In the genomic region with DNA sequence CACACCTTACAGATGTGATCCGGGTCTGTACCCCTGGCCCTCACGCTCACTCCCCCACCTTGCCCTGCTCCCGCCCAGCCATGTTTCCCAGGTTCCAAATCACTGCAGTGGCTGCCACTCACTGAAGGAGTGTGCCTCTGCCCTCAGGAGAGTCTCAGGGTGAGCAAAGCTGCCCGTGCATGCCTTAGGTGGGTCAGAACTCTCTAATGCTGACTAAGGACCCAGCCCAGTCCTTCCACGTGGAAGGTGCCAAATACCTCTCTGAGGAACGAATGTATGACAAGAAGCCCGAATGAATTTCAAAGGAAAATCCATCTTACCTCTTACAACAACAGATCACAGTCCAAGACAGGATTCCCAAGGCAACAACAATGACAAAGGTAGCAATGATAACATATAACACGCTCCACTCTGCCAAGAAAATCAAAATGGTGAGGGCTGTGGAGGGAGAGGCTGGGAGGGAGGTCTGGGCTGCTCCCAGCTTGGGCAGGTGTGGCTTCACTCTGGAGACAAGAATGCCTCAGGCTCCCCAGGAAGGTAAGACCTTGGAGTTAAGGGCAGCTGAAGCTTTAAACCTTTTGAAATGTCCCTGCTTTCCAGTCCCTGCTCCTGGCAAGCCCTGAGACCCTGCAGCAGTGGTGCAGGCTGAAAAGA, we compare ENCODE assay signal across 12 cellular contexts.
"Had no signal": no experiment of that assay in that cellular context is flagged by ENCODE, and none has a peak within 500 bp of the region (broad histone marks: within the 10 kb centered on the region; RNA-seq: fewer than 3 reads in every experiment).

No MANE protein-coding gene starts in this region.

- ATAC-seq: gastrocnemius medialis, pancreas, T-helper 17 cell had no signal

- H3K36me3 ChIP-seq: uterus had no signal

- H3K9me3 ChIP-seq: gastrocnemius medialis, heart left ventricle, pancreas, sigmoid colon, tibial artery, uterus had no signal

- DNase-seq: activated CD8-positive, alpha-beta memory T cell treated with anti-CD3 and anti-CD28 coated beads, Interleukin-2, amount 50 U/mL, for 48 hours; activated naive CD4-positive, alpha-beta T cell; gastrocnemius medialis; heart left ventricle; immature natural killer cell; pancreas; sigmoid colon; T-helper 17 cell; tibial artery; uterus had no signal

- H3K9me3 Mint-ChIP-seq: immature natural killer cell; neural progenitor cell; stimulated activated effector memory CD8-positive, alpha-beta T cell treated with anti-CD3 and anti-CD28 coated beads, Interleukin-12 subunit alpha, Interleukin-12 subunit beta, amount 100 ng/mL, for 72 hours had no signal

- H3K27ac Mint-ChIP-seq: immature natural killer cell, neural progenitor cell, T-helper 17 cell had no signal

- H3K27ac ChIP-seq: gastrocnemius medialis, neural progenitor cell, pancreas, sigmoid colon, tibial artery, uterus had no signal

- H3K4me3 Mint-ChIP-seq: immature natural killer cell; neural progenitor cell; stimulated activated effector memory CD8-positive, alpha-beta T cell treated with anti-CD3 and anti-CD28 coated beads, Interleukin-12 subunit alpha, Interleukin-12 subunit beta, amount 100 ng/mL, for 72 hours; T-helper 17 cell had no signal

- H3K4me3 ChIP-seq: gastrocnemius medialis, heart left ventricle, neural progenitor cell, pancreas, sigmoid colon, tibial artery, uterus had no signal

- H3K4me1 ChIP-seq: gastrocnemius medialis, neural progenitor cell, pancreas, sigmoid colon, tibial artery, uterus had no signal

- H3K27me3 ChIP-seq: gastrocnemius medialis, heart left ventricle, neural progenitor cell, pancreas, sigmoid colon, tibial artery, uterus had no signal

- H3K4me1 Mint-ChIP-seq: immature natural killer cell; neural progenitor cell; stimulated activated effector memory CD8-positive, alpha-beta T cell treated with anti-CD3 and anti-CD28 coated beads, Interleukin-12 subunit alpha, Interleukin-12 subunit beta, amount 100 ng/mL, for 72 hours had no signal

- H3K27me3 Mint-ChIP-seq: T-helper 17 cell had no signal
